9 cellular contexts compared by ENCODE assay signal in the genomic region with DNA sequence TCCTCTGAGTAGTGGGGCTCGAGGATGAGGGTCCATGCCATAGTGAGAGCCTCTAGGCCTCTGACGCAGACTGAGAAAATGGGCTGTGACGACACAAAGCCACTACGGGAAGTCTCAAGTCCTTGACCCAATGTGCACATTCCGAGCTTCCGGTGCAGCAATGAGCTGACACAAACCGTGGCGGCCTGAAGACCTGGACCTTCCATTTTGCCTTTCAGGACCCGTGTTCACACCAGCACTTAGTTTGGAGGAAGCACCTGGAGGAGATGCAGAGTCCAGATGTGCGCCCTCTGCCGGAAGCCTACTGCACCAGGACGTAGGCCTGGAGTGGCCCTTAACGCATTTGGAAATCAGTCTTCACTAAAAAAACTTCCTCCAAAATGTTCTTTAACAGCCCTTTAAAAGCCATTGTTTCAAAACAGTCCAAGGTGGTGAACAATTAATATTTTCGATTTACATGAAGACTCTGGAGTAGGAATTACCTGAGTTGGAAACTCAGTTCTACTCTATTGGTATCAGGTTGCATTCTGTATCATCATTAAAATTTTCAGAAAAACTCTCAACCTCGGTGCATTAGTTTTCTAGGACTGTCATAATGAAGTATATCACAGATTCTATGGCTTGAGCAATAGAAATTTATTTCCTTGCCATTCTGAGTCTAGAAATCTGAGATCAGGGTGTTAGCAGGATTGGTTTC. TPM values are rescaled to one million over a fixed set of nuclear protein-coding genes. Genes with fewer than 3 reads are reported as not detected.
A peak's percentile ranks its signal among the peaks of the same experiment; 100 is the strongest.
DNase-seq lines count a peak whose midpoint lies in the region; ATAC-seq, FAIRE-seq and TF ChIP-seq lines count a peak whose summit lies in the region.
"Had no signal": no experiment of that assay in that cellular context is flagged by ENCODE, and none has a peak within 500 bp of the region (broad histone marks: within the 10 kb centered on the region; RNA-seq: fewer than 3 reads in every experiment).

No MANE protein-coding gene starts in this region.

- no peak overlapping the region for H3K4me3 Mint-ChIP-seq in naive thymus-derived CD4-positive, alpha-beta T cell

- intact Hi-C loops in naive thymus-derived CD4-positive, alpha-beta T cell (cut with micrococcal nuclease) = loop anchor here (1.0 to 2.0 kb wide), 8 partner anchors 8 to 374 kb away; no protein-coding TSS in a partner anchor

- no peaks in the 10 kb centered on the region for H3K27me3 ChIP-seq in naive thymus-derived CD4-positive, alpha-beta T cell (ENCODE audit: control insufficient read depth in 2 of 2, insufficient read depth in 2 of 2, low read length in 2 of 2)

- H3K27ac ChIP-seq in naive thymus-derived CD4-positive, alpha-beta T cell (ENCODE audit: low read depth, low read length) = no peak overlapping the region

- peaks cover 0 to 4% (median 4%) of the 10 kb centered on the region in 3 experiments for H3K9me3 ChIP-seq in naive thymus-derived CD4-positive, alpha-beta T cell (ENCODE audit: control insufficient read depth in 2 of 3, low read length in 3 of 3)

- H3K4me1 Mint-ChIP-seq in naive thymus-derived CD4-positive, alpha-beta T cell = peaks cover 15 to 51% (median 43%) of the 10 kb centered on the region in 7 donors

- no peaks in the 10 kb centered on the region for H3K36me3 ChIP-seq in naive thymus-derived CD4-positive, alpha-beta T cell (ENCODE audit: control insufficient read depth in 2 of 3, insufficient read depth in 3 of 3, low read length in 3 of 3)

- H3K4me1 ChIP-seq in naive thymus-derived CD4-positive, alpha-beta T cell (ENCODE audit: control insufficient read depth in 2 of 2, insufficient read depth in 2 of 2, low read length in 2 of 2) = peaks cover 0 to 13% of the 10 kb centered on the region in 2 donors

- POLR2A ChIA-PET in naive thymus-derived CD4-positive, alpha-beta T cell (lab: Charles Lee) = interaction anchor here (0.6 to 2.8 kb wide), 7 partner anchors 17 to 94 kb away, joined by 3 to 16 read pairs (median 3); no protein-coding TSS in a partner anchor

- H3K27me3 Mint-ChIP-seq in naive thymus-derived CD4-positive, alpha-beta T cell = no peaks in the 10 kb centered on the region

- DNase-seq in D721Med (ENCODE audit: insufficient read length, low spot score) (no peak), HuH-7 (ENCODE audit: low spot score) (peak; percentile 74), ecto neural progenitor cell (ENCODE audit: low spot score) (peak; percentile 69), superior temporal gyrus (ENCODE audit: extremely low spot score) (peak; percentile 21)
- DNase-seq in activated CD4-positive, alpha-beta T cell treated with anti-CD3 and anti-CD28 coated beads, Interleukin-2, amount 50 U/mL, for 1 hour = peak; percentile 71
- DNase-seq in naive thymus-derived CD4-positive, alpha-beta T cell = peak; percentile 25 to 67 (median 57)

- no peak overlapping the region for H3K4me3 ChIP-seq in naive thymus-derived CD4-positive, alpha-beta T cell (ENCODE audit: low read length)

- H3K9me3 Mint-ChIP-seq in naive thymus-derived CD4-positive, alpha-beta T cell = peaks cover 0 to 3% (median 0%) of the 10 kb centered on the region in 11 donors

- peaks cover 0 to 6% (median 0%) of the 10 kb centered on the region in 5 donors for H3K36me3 Mint-ChIP-seq in naive thymus-derived CD4-positive, alpha-beta T cell

- no peak for FAIRE-seq in D721Med (lab: Jason Lieb, UNC)

- peak; percentile 31 for TF ChIP-seq CTCF in D721Med (IDR thresholded peaks at IDR 0.05; ENCODE audit: insufficient read depth, missing control alignments)

- ATAC-seq in naive thymus-derived CD4-positive, alpha-beta T cell = peak; percentile 77
- ATAC-seq in GM21447 (IDR thresholded peaks at IDR 0.05; ENCODE audit: unreplicated experiment) = no peak
- no peak for ATAC-seq in HG03108 (IDR thresholded peaks at IDR 0.05; ENCODE audit: unreplicated experiment)

- peak overlapping the region in 2 of 9 donors; percentile 15 to 75 for H3K27ac Mint-ChIP-seq in naive thymus-derived CD4-positive, alpha-beta T cell

- CTCF ChIA-PET in naive thymus-derived CD4-positive, alpha-beta T cell (lab: Charles Lee) = interaction anchor here (0.7 to 7.6 kb wide), 21 partner anchors 8 to 448 kb away, joined by 3 to 87 read pairs (median 4); partner anchors contain the start of gene ARHGAP25

RNA-seq across cellular contexts. Expression of gene BMP10, which starts 33.9 kb away (rescaled TPM):
- total RNA-seq in naive thymus-derived CD4-positive, alpha-beta T cell = not detected
- polyA plus RNA-seq in naive thymus-derived CD4-positive, alpha-beta T cell = not detected
- total RNA-seq: pulmonary artery endothelial cell had no signal
